1 cellular context compared by ENCODE assay signal in genomic region chr2:11743846-11744553, GRCh38.
TF ChIP-seq lines count a peak whose summit lies in the region.

No MANE protein-coding gene starts in this region.

TF ChIP-seq in K562, 482 proteins besides CTCF, POLR2A, EP300 and RAD21 (continued from another document):
- TF ChIP-seq ARID3B (CRISPR knock-in tag; IDR thresholded peaks at IDR 0.05; ENCODE audit: borderline replicate concordance) (no peak), CXXC5 (CRISPR knock-in tag; IDR thresholded peaks at IDR 0.05) (peak; percentile 79), SMARCB1 (IDR thresholded peaks at IDR 0.05; ENCODE audit: insufficient read length, low read depth) (no peak), MAZ (CRISPR knock-in tag; conservative IDR thresholded peaks at IDR 0.05 in 1 of 2, IDR thresholded peaks at IDR 0.05 in 1 of 2) (peak; percentile 82 to 93), MYC (IDR thresholded peaks at IDR 0.05; ENCODE audit: low read depth, low read length) (peak; percentile 64; the same call in 1 of the 2 replicates), MYC (CRISPR knock-in tag; IDR thresholded peaks at IDR 0.05; ENCODE audit: borderline replicate concordance, low read depth) (no peak), CBFA2T2 (conservative IDR thresholded peaks at IDR 0.05) (peak; percentile 59), ZC3H11A (IDR thresholded peaks at IDR 0.05; ENCODE audit: low read depth, low read length) (no peak), PTRF (tag; IDR thresholded peaks at IDR 0.05) (no peak), GTF3C2 (IDR thresholded peaks at IDR 0.05; ENCODE audit: borderline replicate concordance, extremely low read depth, insufficient read length) (peak; percentile 34), ZNF165 (CRISPR knock-in tag; IDR thresholded peaks at IDR 0.05; ENCODE audit: borderline replicate concordance) (no peak), HMBOX1 (IDR thresholded peaks at IDR 0.05) (peak; percentile 78), YY1 (IDR thresholded peaks at IDR 0.05; ENCODE audit: borderline replicate concordance in 1 of 3, control insufficient read depth in 1 of 3, extremely low read depth in 1 of 3, insufficient read depth in 3 of 3, insufficient read length in 1 of 3, insufficient replicate concordance in 2 of 3, low read depth in 1 of 3, low read length in 2 of 3) (peak in 1 of 3 experiments; percentile 52), ZNF398 (CRISPR knock-in tag; IDR thresholded peaks at IDR 0.05) (no peak), SMAD1 (IDR thresholded peaks at IDR 0.05; ENCODE audit: low read depth, low read length, partially characterized antibody) (no peak), ZBTB40 (IDR thresholded peaks at IDR 0.05) (no peak), ZBTB40 (CRISPR knock-in tag; IDR thresholded peaks at IDR 0.05) (no peak), HLTF (IDR thresholded peaks at IDR 0.05) (0 out of 2 replicates have a peak, but pooled peaks have one; percentile 69), BCOR (IDR thresholded peaks at IDR 0.05) (peak; percentile 100), CGGBP1 (CRISPR knock-in tag; IDR thresholded peaks at IDR 0.05) (no peak), ZNF551 (CRISPR knock-in tag; IDR thresholded peaks at IDR 0.05) (no peak), ZNF76 (CRISPR knock-in tag; IDR thresholded peaks at IDR 0.05; ENCODE audit: borderline replicate concordance) (no peak), CCNT2 (IDR thresholded peaks at IDR 0.05; ENCODE audit: borderline replicate concordance, extremely low read depth, insufficient read length, low read depth, low read length) (peak; percentile 82), RNF219 (CRISPR knock-in tag; IDR thresholded peaks at IDR 0.05) (no peak), HBP1 (CRISPR knock-in tag; IDR thresholded peaks at IDR 0.05) (no peak), NFYB (IDR thresholded peaks at IDR 0.05; ENCODE audit: extremely low read depth, insufficient read length) (peak; percentile 42), SREBF2 (CRISPR knock-in tag; IDR thresholded peaks at IDR 0.05) (no peak), XRCC3 (IDR thresholded peaks at IDR 0.05) (no peak)
